Comparison of ENCODE assay signal across 8 cellular contexts in genomic region chr9:124257865-124258764, GRCh38. TPM values are rescaled to one million over a fixed set of nuclear protein-coding genes. Genes with fewer than 3 reads are reported as not detected.
DNase-seq lines count a peak whose midpoint lies in the region; ATAC-seq and TF ChIP-seq lines count a peak whose summit lies in the region.

TSS of gene NEK6 (plus strand) at chr9:124257949. CDS start at chr9:124301965, 44,016 bp downstream.

- peaks cover 22% of the 10 kb centered on the region for H3K27me3 ChIP-seq in CD4-positive, alpha-beta T cell (ENCODE audit: control insufficient read depth, insufficient read depth, low read length)
- no peaks in the 10 kb centered on the region for H3K27me3 ChIP-seq in duodenal mucosa (ENCODE audit: control insufficient read depth in 1 of 2, insufficient read depth in 2 of 2, low read length in 2 of 2)
- no peaks in the 10 kb centered on the region for H3K27me3 ChIP-seq in subcutaneous abdominal adipose tissue (ENCODE audit: control insufficient read depth in 5 of 5, insufficient read depth in 4 of 5, low read length in 5 of 5)

- no peak for TF ChIP-seq CTCF in CD4-positive, alpha-beta T cell (IDR thresholded peaks at IDR 0.05)
- TF ChIP-seq CTCF in HFF-Myc (IDR thresholded peaks at IDR 0.05; ENCODE audit: low read depth, low read length, missing control alignments): no peak
- no peak for TF ChIP-seq CTCF in activated B cell treated with CpG ODN at 0.5 μM for 24 hours (IDR thresholded peaks at IDR 0.05)

- H3K9me3 Mint-ChIP-seq in CD4-positive, alpha-beta T cell: no peaks in the 10 kb centered on the region
- no peaks in the 10 kb centered on the region for H3K9me3 Mint-ChIP-seq in activated B cell treated with CpG ODN at 0.5 μM for 24 hours
- H3K9me3 Mint-ChIP-seq in memory B cell: no peaks in the 10 kb centered on the region

- H3K9ac ChIP-seq in duodenal mucosa (ENCODE audit: low read depth in 1 of 2, low read length in 2 of 2) (peak within 1 kb of the TSS; percentile 79 to 82), subcutaneous abdominal adipose tissue (ENCODE audit: low read length in 5 of 5) (peak within 1 kb of the TSS; percentile 63 to 97 (median 94))

- H3K36me3 ChIP-seq in duodenal mucosa (ENCODE audit: control insufficient read depth in 1 of 2, insufficient read depth in 2 of 2, low read length in 2 of 2): no peaks in the 10 kb centered on the region
- H3K36me3 ChIP-seq in subcutaneous abdominal adipose tissue (ENCODE audit: control insufficient read depth in 5 of 5, insufficient read depth in 5 of 5, low read length in 5 of 5): peaks cover 0 to 3% (median 0%) of the 10 kb centered on the region in 5 donors

- peak within 1 kb of the TSS; percentile 90 for H3K4me3 Mint-ChIP-seq in CD4-positive, alpha-beta T cell
- H3K4me3 Mint-ChIP-seq in activated B cell treated with CpG ODN at 0.5 μM for 24 hours (peak within 1 kb of the TSS; percentile 96), memory B cell (peak within 1 kb of the TSS; percentile 96)

- no peaks in the 10 kb centered on the region for H3K36me3 Mint-ChIP-seq in CD4-positive, alpha-beta T cell (ENCODE audit: low read depth)
- H3K36me3 Mint-ChIP-seq in activated B cell treated with CpG ODN at 0.5 μM for 24 hours (ENCODE audit: low read depth) (peaks cover 26% of the 10 kb centered on the region), memory B cell (peaks cover 5% of the 10 kb centered on the region)

- H3K4me1 ChIP-seq in duodenal mucosa (ENCODE audit: control insufficient read depth in 1 of 2, insufficient read depth in 2 of 2, low read length in 2 of 2) (peaks cover 38 to 39% of the 10 kb centered on the region in 2 donors), subcutaneous abdominal adipose tissue (ENCODE audit: control insufficient read depth in 5 of 5, insufficient read depth in 5 of 5, low read length in 5 of 5) (peaks cover 14 to 58% (median 51%) of the 10 kb centered on the region in 5 donors)

- POLR2A ChIA-PET in CD4-positive, alpha-beta T cell (lab: Charles Lee): interaction anchor here (1.2 kb wide), 1 partner anchor 41 kb away, joined by 3 read pairs; no protein-coding TSS in a partner anchor
- POLR2A ChIA-PET in activated B cell treated with CpG ODN at 0.5 μM for 24 hours (lab: Charles Lee): interaction anchor here (0.6 to 3.7 kb wide), 15 partner anchors 16 to 131 kb away, joined by 3 to 53 read pairs (median 6); no protein-coding TSS in a partner anchor

- H3K27ac Mint-ChIP-seq in CD4-positive, alpha-beta T cell: no peak within 1 kb of the TSS
- H3K27ac Mint-ChIP-seq in activated B cell treated with CpG ODN at 0.5 μM for 24 hours: peak within 1 kb of the TSS; percentile 94
- H3K27ac Mint-ChIP-seq in memory B cell: peak within 1 kb of the TSS; percentile 94

- no peaks in the 10 kb centered on the region for H3K9me3 ChIP-seq in CD4-positive, alpha-beta T cell (ENCODE audit: control insufficient read depth, low read length)
- H3K9me3 ChIP-seq in duodenal mucosa (ENCODE audit: control insufficient read depth in 1 of 2, low read length in 2 of 2) (no peaks in the 10 kb centered on the region), subcutaneous abdominal adipose tissue (ENCODE audit: control insufficient read depth in 5 of 5, low read length in 5 of 5) (no peaks in the 10 kb centered on the region)

- peak; percentile 52 for ATAC-seq in CD4-positive, alpha-beta T cell (ENCODE audit: poor library complexity)
- peak; percentile 41 for ATAC-seq in activated B cell treated with CpG ODN at 0.5 μM for 24 hours (ENCODE audit: low read depth)
- peak; percentile 66 for ATAC-seq in memory B cell (ENCODE audit: low read depth)

- H3K4me3 ChIP-seq in HFF-Myc (replicated peaks; ENCODE audit: low read depth, low read length): peak within 1 kb of the TSS; percentile 94
- peak within 1 kb of the TSS; percentile 72 to 85 for H3K4me3 ChIP-seq in duodenal mucosa (ENCODE audit: low read depth in 1 of 2, low read length in 2 of 2)
- peak within 1 kb of the TSS; percentile 83 to 95 (median 93) for H3K4me3 ChIP-seq in subcutaneous abdominal adipose tissue (ENCODE audit: low read depth in 1 of 5, low read length in 5 of 5)

- intact Hi-C loops in CD4-positive, alpha-beta T cell (cut with DNase I, micrococcal nuclease): no loop called here
- intact Hi-C loops in activated B cell treated with CpG ODN at 0.5 μM for 24 hours (cut with micrococcal nuclease): loop anchor here (1.0 kb wide), 1 partner anchor 9 kb away; no protein-coding TSS in a partner anchor

- no peak within 1 kb of the TSS for H3K27ac ChIP-seq in CD4-positive, alpha-beta T cell (ENCODE audit: low read depth, low read length)
- peak within 1 kb of the TSS; percentile 80 for H3K27ac ChIP-seq in duodenal mucosa (ENCODE audit: low read depth, low read length)
- peak within 1 kb of the TSS; percentile 98 for H3K27ac ChIP-seq in subcutaneous abdominal adipose tissue (ENCODE audit: low read depth, low read length)

- CTCF ChIA-PET in CD4-positive, alpha-beta T cell (lab: Charles Lee): no interaction called here
- CTCF ChIA-PET in activated B cell treated with CpG ODN at 0.5 μM for 24 hours (lab: Charles Lee): interaction anchor here (0.9 to 1.6 kb wide), 3 partner anchors 41 to 131 kb away, joined by 3 to 5 read pairs (median 3); no protein-coding TSS in a partner anchor

- peak in 6 of 10 experiments; percentile 5 to 43 (median 12) for DNase-seq in CD4-positive, alpha-beta T cell
- DNase-seq in HFF-Myc (ENCODE audit: extremely low read depth, low read depth) (no peak), activated B cell treated with CpG ODN at 0.5 μM for 24 hours (peak; percentile 56), memory B cell (ENCODE audit: low spot score in 2 of 2) (peak; percentile 52 to 71), RPMI8226 (no peak), NCI-H2171 treated with DMSO at 0.1 percent for 48 hours (lab: John Stamatoyannopoulos, UW) (no peak)

- H3K27me3 Mint-ChIP-seq in CD4-positive, alpha-beta T cell: peaks cover 72% of the 10 kb centered on the region
- no peaks in the 10 kb centered on the region for H3K27me3 Mint-ChIP-seq in activated B cell treated with CpG ODN at 0.5 μM for 24 hours
- no peaks in the 10 kb centered on the region for H3K27me3 Mint-ChIP-seq in memory B cell

- H3K4me1 Mint-ChIP-seq in CD4-positive, alpha-beta T cell (ENCODE audit: low read depth): peaks cover 18% of the 10 kb centered on the region
- H3K4me1 Mint-ChIP-seq in activated B cell treated with CpG ODN at 0.5 μM for 24 hours: peaks cover 87% of the 10 kb centered on the region
- peaks cover 54% of the 10 kb centered on the region for H3K4me1 Mint-ChIP-seq in memory B cell

RNA-seq across cellular contexts. Expression of gene NEK6, which starts in this region (rescaled TPM):
- total RNA-seq in CD4-positive, alpha-beta T cell: 1 to 10 TPM in 1 of 2 experiments, under 1 TPM in 1; 0.89 to 1.7 TPM
- total RNA-seq in activated B cell treated with CpG ODN at 0.5 μM for 24 hours: 110 and 115 TPM in 2 replicates

Comparison
In these comparisons a context has a peak if more than half of its experiments do, and no peak if none do; other contexts are left out.
1. RNA of gene NEK6 (total RNA-seq): 110 to 115 TPM in activated B cell treated with CpG ODN at 0.5 μM for 24 hours; 0.89 to 1.7 TPM in CD4-positive, alpha-beta T cell; every median in the first group is over 10 times any median in the second.
2. DNase-seq: peak in CD4-positive, alpha-beta T cell (6 of 10), activated B cell treated with CpG ODN at 0.5 μM for 24 hours (single experiment) and memory B cell (2 of 2); none in HFF-Myc (single experiment), RPMI8226 (single experiment) and NCI-H2171 treated with DMSO at 0.1 percent for 48 hours (single experiment).
3. Peak in every context shown above with its lines, with median percentiles within 50 percentile points of each other: ATAC-seq, H3K4me3 Mint-ChIP-seq and H3K4me3 ChIP-seq.